15 cellular contexts compared by ENCODE assay signal in genomic region chrX:20271186-20271585, GRCh38. TPM values are rescaled to one million over a fixed set of nuclear protein-coding genes. Genes with fewer than 3 reads are reported as not detected.
A peak's percentile ranks its signal among the peaks of the same experiment; 100 is the strongest.
DNase-seq lines count a peak whose midpoint lies in the region; ATAC-seq and TF ChIP-seq lines count a peak whose summit lies in the region.
"Had no signal": no experiment of that assay in that cellular context is flagged by ENCODE, and none has a peak within 500 bp of the region (broad histone marks: within the 10 kb centered on the region; RNA-seq: fewer than 3 reads in every experiment).

No MANE protein-coding gene starts in this region.

- H3K9me3 Mint-ChIP-seq in MCF 10A (ENCODE audit: unreplicated experiment) = peaks cover 1% of the 10 kb centered on the region

- no peaks in the 10 kb centered on the region for H3K36me3 Mint-ChIP-seq in MCF 10A (ENCODE audit: insufficient read depth, unreplicated experiment)

- CTCF ChIA-PET in MCF 10A (lab: Yijun Ruan, JAX) (no interaction called here), PC-9 (lab: Charles Lee) (no interaction called here)

- peaks cover 1% of the 10 kb centered on the region for H3K79me2 ChIP-seq in PC-9 (ENCODE audit: low read depth)
- H3K79me2 ChIP-seq in MM.1S (ENCODE audit: low read length) = peaks cover 2% of the 10 kb centered on the region

- peak overlapping the region; percentile 50; the same call in 1 of the 2 replicates for H3K4me2 ChIP-seq in PC-9
- H3K4me2 ChIP-seq in MM.1S (ENCODE audit: low read depth, low read length) = no peak overlapping the region

- H3K4me3 Mint-ChIP-seq in MCF 10A (ENCODE audit: unreplicated experiment) = no peak overlapping the region
- H3K4me3 Mint-ChIP-seq: CD4-positive, alpha-beta memory T cell; H9 had no signal

- H3K27me3 ChIP-seq in breast epithelium = peaks cover 0 to 19% of the 10 kb centered on the region in 2 donors
- no peaks in the 10 kb centered on the region for H3K27me3 ChIP-seq in PC-9 (ENCODE audit: insufficient read depth, low read depth)
- H3K27me3 ChIP-seq in tibial artery = no peaks in the 10 kb centered on the region
- no peaks in the 10 kb centered on the region for H3K27me3 ChIP-seq in MM.1S (replicated peaks; ENCODE audit: insufficient read depth, low read length)
- H3K27me3 ChIP-seq in heart left ventricle = peaks cover 0 to 11% (median 0%) of the 10 kb centered on the region in 9 donors
- H3K27me3 ChIP-seq: BE2C had no signal

- intact Hi-C loops in MCF 10A (cut with micrococcal nuclease) (loop anchor here (2.0 kb wide), 1 partner anchor 108 kb away; no protein-coding TSS in a partner anchor), breast epithelium (cut with DNase I; ENCODE audit: low total_unique reads) (loop anchor here (5.0 kb wide), 1 partner anchor 699 kb away; no protein-coding TSS in a partner anchor), PC-9 (cut with micrococcal nuclease; ENCODE audit: unreplicated experiment) (no loop called here), tibial artery (cut with DNase I; ENCODE audit: low total_unique reads) (no loop called here), heart left ventricle (cut with DNase I) (no loop called here)

- H3K4me1 Mint-ChIP-seq in MCF 10A (ENCODE audit: insufficient read depth, unreplicated experiment) = peaks cover 10% of the 10 kb centered on the region
- H3K4me1 Mint-ChIP-seq: CD4-positive, alpha-beta memory T cell; H9 had no signal

- no peaks in the 10 kb centered on the region for H4K20me1 ChIP-seq in PC-9 (ENCODE audit: insufficient read depth)
- no peaks in the 10 kb centered on the region for H4K20me1 ChIP-seq in MM.1S (ENCODE audit: insufficient read depth, low read length)

- no peak for ATAC-seq in heart left ventricle

- peaks cover 37% of the 10 kb centered on the region for H3K27me3 Mint-ChIP-seq in MCF 10A (ENCODE audit: insufficient read depth, unreplicated experiment)
- H3K27me3 Mint-ChIP-seq: CD4-positive, alpha-beta memory T cell had no signal

- no peak overlapping the region for H3K9ac ChIP-seq in MM.1S (ENCODE audit: low read length)

- H3K4me1 ChIP-seq in breast epithelium (no peaks in the 10 kb centered on the region), PC-9 (replicated peaks; ENCODE audit: insufficient read depth) (peaks cover 23% of the 10 kb centered on the region), tibial artery (peaks cover 0 to 5% (median 0%) of the 10 kb centered on the region in 4 donors), MM.1S (ENCODE audit: low read length) (no peaks in the 10 kb centered on the region), heart left ventricle (no peaks in the 10 kb centered on the region)
- H3K4me1 ChIP-seq: BE2C had no signal

- H3K36me3 ChIP-seq in breast epithelium (no peaks in the 10 kb centered on the region), PC-9 (ENCODE audit: low read depth) (no peaks in the 10 kb centered on the region), tibial artery (no peaks in the 10 kb centered on the region), MM.1S (replicated peaks; ENCODE audit: insufficient read depth, low read length) (no peaks in the 10 kb centered on the region), heart left ventricle (no peaks in the 10 kb centered on the region)
- H3K36me3 ChIP-seq: BE2C had no signal

- no peak for DNase-seq in MCF 10A (ENCODE audit: unreplicated experiment)
- DNase-seq in breast epithelium (ENCODE audit: low spot score in 2 of 2) = no peak
- DNase-seq in PC-9 = no peak
- no peak for DNase-seq in epithelial cell of prostate (ENCODE audit: low read depth, low spot score)
- no peak for DNase-seq in tibial artery
- no peak for DNase-seq in MM.1S
- DNase-seq in heart left ventricle = no peak
- DNase-seq: BE2C; CD4-positive, alpha-beta memory T cell; DND-41; GDM1; GOT3; H9 had no signal

- H2AFZ ChIP-seq in PC-9 (no peak overlapping the region), MM.1S (ENCODE audit: low read length) (no peak overlapping the region)

- POLR2A ChIA-PET in MCF 10A (lab: Yijun Ruan, JAX) = interaction anchor here (0.5 to 1.0 kb wide), 2 partner anchors 19 to 574 kb away, joined by 3 read pairs; no protein-coding TSS in a partner anchor
- POLR2A ChIA-PET in PC-9 (lab: Charles Lee; ENCODE audit: unreplicated experiment) = no interaction called here

- WGBS in heart left ventricle, 4 donors = 41 to 53% (median 47%) methylated on average over 1 of the region's 1 CpG

- no peaks in the 10 kb centered on the region for H3K9me3 ChIP-seq in breast epithelium
- H3K9me3 ChIP-seq in PC-9 (ENCODE audit: insufficient read depth, low read depth) = no peaks in the 10 kb centered on the region
- no peaks in the 10 kb centered on the region for H3K9me3 ChIP-seq in tibial artery
- no peaks in the 10 kb centered on the region for H3K9me3 ChIP-seq in MM.1S (replicated peaks; ENCODE audit: insufficient read depth, low read length)
- no peaks in the 10 kb centered on the region for H3K9me3 ChIP-seq in heart left ventricle
- H3K9me3 ChIP-seq: BE2C had no signal

- no peak overlapping the region for H3K27ac Mint-ChIP-seq in MCF 10A (ENCODE audit: low read depth, unreplicated experiment)
- H3K27ac Mint-ChIP-seq: H9 had no signal

- TF ChIP-seq POLR2A in breast epithelium (IDR thresholded peaks at IDR 0.05) = no peak
- TF ChIP-seq POLR2A in heart left ventricle (IDR thresholded peaks at IDR 0.05) = no peak

- no peak overlapping the region for H3K27ac ChIP-seq in breast epithelium
- H3K27ac ChIP-seq in PC-9 = peak overlapping the region; percentile 87
- peak overlapping the region; percentile 73 for H3K27ac ChIP-seq in epithelial cell of prostate
- H3K27ac ChIP-seq in tibial artery = no peak overlapping the region
- no peak overlapping the region for H3K27ac ChIP-seq in MM.1S (ENCODE audit: low read length)
- H3K27ac ChIP-seq in heart left ventricle = no peak overlapping the region
- H3K27ac ChIP-seq: 22Rv1, C4-2B had no signal

- BruUV-seq in MCF 10A (replicated peaks; lab: Mats Ljungman, UMichigan) = TSS peak; percentile 71
- BruUV-seq in PC-9 (replicated peaks; lab: Mats Ljungman, UMichigan) = no TSS peak

- H3F3A ChIP-seq in PC-9 (ENCODE audit: insufficient read depth, low read depth) (peaks cover 11% of the 10 kb centered on the region; the same call in 1 of the 2 replicates), MM.1S (ENCODE audit: insufficient read depth, low read length) (no peaks in the 10 kb centered on the region)

- TF ChIP-seq CTCF in MCF 10A (IDR thresholded peaks at IDR 0.05; ENCODE audit: unreplicated experiment) (no peak), breast epithelium (IDR thresholded peaks at IDR 0.05) (no peak), PC-9 (conservative IDR thresholded peaks at IDR 0.05) (no peak), tibial artery (IDR thresholded peaks at IDR 0.05) (no peak), MM.1S (IDR thresholded peaks at IDR 0.05; ENCODE audit: low read length) (no peak), heart left ventricle (IDR thresholded peaks at IDR 0.05) (no peak)

- H3K9me2 ChIP-seq in PC-9 (ENCODE audit: insufficient read depth) = no peaks in the 10 kb centered on the region
- no peaks in the 10 kb centered on the region for H3K9me2 ChIP-seq in MM.1S (replicated peaks; ENCODE audit: insufficient read depth, low read length)

- H3K4me3 ChIP-seq in breast epithelium = no peak overlapping the region
- H3K4me3 ChIP-seq in PC-9 = no peak overlapping the region
- H3K4me3 ChIP-seq in tibial artery = no peak overlapping the region
- H3K4me3 ChIP-seq in MM.1S (ENCODE audit: low read length) = no peak overlapping the region
- H3K4me3 ChIP-seq in heart left ventricle = no peak overlapping the region

RNA-seq across cellular contexts. Expression of gene RPS6KA3, which starts 4.5 kb away (rescaled TPM):
- total RNA-seq in MCF 10A (2022) = 31.9 and 42.4 TPM in 2 replicates
- 10 to 100 TPM; 35.7 to 41.0 (median 37.0) TPM for total RNA-seq in breast epithelium
- total RNA-seq in PC-9 (2021) = 45.3 and 51.4 TPM in 2 replicates
- total RNA-seq in heart left ventricle = 10 to 100 TPM; 28.1 to 52.3 (median 39.8) TPM
- 10 to 100 TPM in 1 of 2 donors, 1 to 10 TPM in 1; 6.6 to 27.8 TPM for polyA plus RNA-seq in heart left ventricle

Comparison
In these comparisons a context has a peak if more than half of its experiments do, and no peak if none do; other contexts are left out.
1. H3K27ac ChIP-seq: peak in PC-9 (single experiment) and epithelial cell of prostate (single experiment); none in breast epithelium (0 of 2), tibial artery (0 of 2), MM.1S (single experiment) and heart left ventricle (0 of 12).
2. intact Hi-C loops: an anchor here in MCF 10A (2.0 kb wide) and breast epithelium (5.0 kb wide); none called in PC-9, tibial artery and heart left ventricle.